8 cellular contexts compared by ENCODE assay signal in the genomic region with DNA sequence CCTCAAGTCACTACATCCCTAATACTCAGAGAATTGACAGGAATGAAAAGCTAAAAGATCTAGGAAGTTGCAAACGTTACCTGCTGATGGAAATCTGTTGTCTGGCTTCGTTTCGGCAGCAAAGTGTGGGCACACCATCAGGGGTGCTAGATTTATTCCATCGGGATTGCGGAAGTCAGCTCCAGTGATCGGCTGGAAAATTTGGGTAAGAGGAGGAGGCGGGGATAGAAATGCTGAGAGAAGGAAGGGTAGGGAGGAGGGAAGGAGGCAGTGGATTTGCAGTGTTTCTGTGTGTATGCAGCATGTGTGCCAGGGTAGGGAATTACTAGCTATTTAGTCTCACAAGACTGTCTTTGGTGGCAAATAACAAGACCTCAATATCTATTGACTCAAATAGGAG. TPM values are rescaled to one million over a fixed set of nuclear protein-coding genes. Genes with fewer than 3 reads are reported as not detected.
DNase-seq lines count a peak whose midpoint lies in the region; ATAC-seq and TF ChIP-seq lines count a peak whose summit lies in the region.

A gene (minus strand): TSS at position 127 of the 400 bp plus-strand sequence. CDS start 1,455 bp downstream, outside the sequence.

- H3K27ac ChIP-seq in ascending aorta (peak within 1 kb of the TSS; percentile 19 to 23), spleen (peak within 1 kb of the TSS in 6 of 8 donors; percentile 6 to 45 (median 12))
- no peak within 1 kb of the TSS for H3K27ac ChIP-seq in effector memory CD4-positive, alpha-beta T cell (ENCODE audit: insufficient read depth, low read length, poor library complexity, severe bottlenecking)

- WGBS in spleen, 5 donors, result 60 to 75% (median 69%) methylated on average over 7 of the region's 7 CpGs

- no peak for ATAC-seq in GM21619 (IDR thresholded peaks at IDR 0.05; ENCODE audit: unreplicated experiment)

- H3K4me3 ChIP-seq in ascending aorta (peak within 1 kb of the TSS; percentile 47 to 56), spleen (peak within 1 kb of the TSS in 5 of 8 donors; percentile 10 to 40 (median 19))
- H3K4me3 ChIP-seq in effector memory CD4-positive, alpha-beta T cell (ENCODE audit: insufficient read depth, low read depth, low read length, poor library complexity, severe bottlenecking), result no peak within 1 kb of the TSS

- H3K27me3 ChIP-seq in ascending aorta (no peaks in the 10 kb centered on the region), spleen (replicated peaks in 1 of 7) (no peaks in the 10 kb centered on the region)
- no peaks in the 10 kb centered on the region for H3K27me3 ChIP-seq in effector memory CD4-positive, alpha-beta T cell (replicated peaks; ENCODE audit: control insufficient read depth, insufficient read depth, low read length, poor library complexity, severe bottlenecking)

- H3K4me1 ChIP-seq in ascending aorta (peaks cover 0 to 2% of the 10 kb centered on the region in 2 donors), spleen (peaks cover 6 to 28% (median 12%) of the 10 kb centered on the region in 6 donors)
- H3K4me1 ChIP-seq in effector memory CD4-positive, alpha-beta T cell (ENCODE audit: control insufficient read depth, insufficient read depth, low read length, poor library complexity, severe bottlenecking), result no peaks in the 10 kb centered on the region

- no peaks in the 10 kb centered on the region for H3K9me3 ChIP-seq in ascending aorta
- no peaks in the 10 kb centered on the region for H3K9me3 ChIP-seq in spleen
- no peaks in the 10 kb centered on the region for H3K9me3 ChIP-seq in effector memory CD4-positive, alpha-beta T cell (ENCODE audit: control insufficient read depth, low read length)

- no peak for TF ChIP-seq POLR2A in spleen (IDR thresholded peaks at IDR 0.05)

- DNase-seq in EL (peak; percentile 34), ascending aorta (ENCODE audit: low spot score in 2 of 2) (peak in 1 of 2 donors; percentile 64), hepatic stellate cell (ENCODE audit: low spot score) (peak; percentile 35), spleen (no peak), GF-D8 (lab: John Stamatoyannopoulos, UW) (no peak), OCI-M1 (lab: John Stamatoyannopoulos, UW) (no peak)
- no peak for DNase-seq in effector memory CD4-positive, alpha-beta T cell

- intact Hi-C loops in ascending aorta (cut with DNase I) (loop anchor here (10.0 kb wide), 1 partner anchor 343 kb away; no protein-coding TSS in a partner anchor), spleen (cut with DNase I; ENCODE audit: low total_unique reads) (no loop called here)

- peaks cover 23 to 24% of the 10 kb centered on the region in 2 donors for H3K36me3 ChIP-seq in ascending aorta
- peaks cover 7 to 45% (median 26%) of the 10 kb centered on the region in 6 donors for H3K36me3 ChIP-seq in spleen
- H3K36me3 ChIP-seq in effector memory CD4-positive, alpha-beta T cell (ENCODE audit: control insufficient read depth, insufficient read depth, low read length), result peaks cover 23% of the 10 kb centered on the region

- TF ChIP-seq CTCF in ascending aorta (IDR thresholded peaks at IDR 0.05), result no peak
- TF ChIP-seq CTCF in spleen (IDR thresholded peaks at IDR 0.05 in 8 of 11, conservative IDR thresholded peaks at IDR 0.05 in 3 of 11), result no peak

RNA-seq across cellular contexts. Expression of the gene that starts here (rescaled TPM):
- total RNA-seq in ascending aorta (44.0 TPM), spleen (10 to 100 TPM; 11.5 to 23.6 (median 20.6) TPM)
- 10 to 100 TPM; 28.5 to 68.2 (median 49.2) TPM for polyA plus RNA-seq in spleen

Comparison
In these comparisons a context has a peak if more than half of its experiments do, and no peak if none do; other contexts are left out.
1. DNase-seq: peak in EL (single experiment) and hepatic stellate cell (single experiment); none in spleen (single experiment), effector memory CD4-positive, alpha-beta T cell (0 of 3), GF-D8 (single experiment) and OCI-M1 (single experiment).